In genomic region chr3:24496529-24497482, GRCh38 we compare ENCODE assay signal across 1 cellular context.
TF ChIP-seq lines count a peak whose summit lies in the region.

No MANE protein-coding gene starts in this region.

TF ChIP-seq in HepG2, 621 proteins besides CTCF, POLR2A, EP300 and RAD21 (continued from another document and continues in another):
- TF ChIP-seq ZBTB25 (CRISPR knock-in tag; IDR thresholded peaks at IDR 0.05): no peak
- no peak for TF ChIP-seq ZNF616 (CRISPR knock-in tag; IDR thresholded peaks at IDR 0.05; ENCODE audit: low read depth)
- TF ChIP-seq KLF16 (CRISPR knock-in tag; IDR thresholded peaks at IDR 0.05): peak in 1 of 2 experiments; percentile 65; a peak in 1 of 4 replicates
- TF ChIP-seq FOSL2 (CRISPR knock-in tag; IDR thresholded peaks at IDR 0.05): peak; percentile 49
- no peak for TF ChIP-seq FOXC1 (CRISPR knock-in tag; IDR thresholded peaks at IDR 0.05; ENCODE audit: borderline replicate concordance)
- no peak for TF ChIP-seq NR0B2 (CRISPR knock-in tag; IDR thresholded peaks at IDR 0.05)
- TF ChIP-seq ZNF710 (CRISPR knock-in tag; IDR thresholded peaks at IDR 0.05; ENCODE audit: borderline replicate concordance): no peak
- no peak for TF ChIP-seq ATF6 (CRISPR knock-in tag; conservative IDR thresholded peaks at IDR 0.05)
- TF ChIP-seq ZNF124 (CRISPR knock-in tag; IDR thresholded peaks at IDR 0.05): no peak; the same call in 1 of the 2 replicates
- no peak for TF ChIP-seq ZNF550 (CRISPR knock-in tag; IDR thresholded peaks at IDR 0.05; ENCODE audit: borderline replicate concordance)
- TF ChIP-seq DBP (CRISPR knock-in tag; IDR thresholded peaks at IDR 0.05; ENCODE audit: not compliant biosample characterization): no peak
- no peak for TF ChIP-seq ZBTB33 (CRISPR knock-in tag; IDR thresholded peaks at IDR 0.05)
- no peak for TF ChIP-seq NR2F1 (CRISPR knock-in tag; IDR thresholded peaks at IDR 0.05)
- no peak for TF ChIP-seq IRX3 (CRISPR knock-in tag; IDR thresholded peaks at IDR 0.05; ENCODE audit: borderline replicate concordance, low read depth)
- TF ChIP-seq ZBTB39 (CRISPR knock-in tag; IDR thresholded peaks at IDR 0.05): no peak
- no peak for TF ChIP-seq ZNF230 (CRISPR knock-in tag; IDR thresholded peaks at IDR 0.05)
- no peak for TF ChIP-seq TRIM24 (CRISPR knock-in tag; IDR thresholded peaks at IDR 0.05)
- no peak for TF ChIP-seq BHLHE40 (IDR thresholded peaks at IDR 0.05; ENCODE audit: low read length)
- no peak for TF ChIP-seq ZNF282 (IDR thresholded peaks at IDR 0.05; ENCODE audit: partially characterized antibody)
- TF ChIP-seq ZNF577 (CRISPR knock-in tag; IDR thresholded peaks at IDR 0.05; ENCODE audit: borderline replicate concordance, low read depth): no peak
- TF ChIP-seq FOXJ3 (CRISPR knock-in tag; IDR thresholded peaks at IDR 0.05; ENCODE audit: borderline replicate concordance): peak; percentile 43; the same call in 1 of the 2 replicates
- 0 out of 2 replicates have a peak, but pooled peaks have one; percentile 58 for TF ChIP-seq KLF12 (CRISPR knock-in tag; IDR thresholded peaks at IDR 0.05; ENCODE audit: borderline replicate concordance)
- TF ChIP-seq ARNTL (CRISPR knock-in tag; IDR thresholded peaks at IDR 0.05): no peak
- no peak for TF ChIP-seq ZBTB10 (CRISPR knock-in tag; IDR thresholded peaks at IDR 0.05; ENCODE audit: borderline replicate concordance)
- no peak for TF ChIP-seq ADNP (CRISPR knock-in tag; IDR thresholded peaks at IDR 0.05)
- no peak for TF ChIP-seq TEF (CRISPR knock-in tag; IDR thresholded peaks at IDR 0.05)
- TF ChIP-seq FOSL1 (CRISPR knock-in tag; IDR thresholded peaks at IDR 0.05; ENCODE audit: borderline replicate concordance): no peak
- TF ChIP-seq ZNF549 (CRISPR knock-in tag; IDR thresholded peaks at IDR 0.05): no peak
- peak; percentile 32; the same call in 1 of the 2 replicates for TF ChIP-seq TBX2 (CRISPR knock-in tag; IDR thresholded peaks at IDR 0.05; ENCODE audit: borderline replicate concordance)
- TF ChIP-seq HOXA7 (CRISPR knock-in tag; IDR thresholded peaks at IDR 0.05): no peak
- no peak for TF ChIP-seq ZBTB14 (CRISPR knock-in tag; IDR thresholded peaks at IDR 0.05)
- TF ChIP-seq HNRNPUL1 (IDR thresholded peaks at IDR 0.05; ENCODE audit: low read depth, low read length): no peak
- TF ChIP-seq ZNF256 (CRISPR knock-in tag; conservative IDR thresholded peaks at IDR 0.05): no peak
- TF ChIP-seq ZNF773 (CRISPR knock-in tag; IDR thresholded peaks at IDR 0.05; ENCODE audit: borderline replicate concordance): no peak
- TF ChIP-seq ZNF674 (CRISPR knock-in tag; IDR thresholded peaks at IDR 0.05; ENCODE audit: low read depth): no peak
- TF ChIP-seq TSC22D2 (CRISPR knock-in tag; IDR thresholded peaks at IDR 0.05; ENCODE audit: borderline replicate concordance): 0 out of 2 replicates have a peak, but pooled peaks have one; percentile 36
- TF ChIP-seq NFRKB (IDR thresholded peaks at IDR 0.05): no peak
- no peak for TF ChIP-seq MAFF (IDR thresholded peaks at IDR 0.05; ENCODE audit: low read depth, low read length)
- TF ChIP-seq SATB2 (CRISPR knock-in tag; IDR thresholded peaks at IDR 0.05): no peak
- no peak for TF ChIP-seq ZMYM2 (CRISPR knock-in tag; IDR thresholded peaks at IDR 0.05)
- TF ChIP-seq ZNF800 (CRISPR knock-in tag; IDR thresholded peaks at IDR 0.05): 0 out of 2 replicates have a peak, but pooled peaks have one; percentile 49
- no peak for TF ChIP-seq ZNF510 (CRISPR knock-in tag; IDR thresholded peaks at IDR 0.05; ENCODE audit: low read depth)
- TF ChIP-seq ZGPAT (CRISPR knock-in tag; IDR thresholded peaks at IDR 0.05): peak; percentile 52
- TF ChIP-seq ZNF331 (CRISPR knock-in tag; IDR thresholded peaks at IDR 0.05): peak; percentile 45; the same call in 1 of the 2 replicates
